Comparison of ENCODE assay signal across 10 cellular contexts in genomic region chr2:85988210-85988913, GRCh38.
DNase-seq lines count a peak whose midpoint lies in the region; ATAC-seq lines count a peak whose summit lies in the region.
"Had no signal": no experiment of that assay in that cellular context is flagged by ENCODE, and none has a peak within 500 bp of the region (broad histone marks: within the 10 kb centered on the region; RNA-seq: fewer than 3 reads in every experiment).

No MANE protein-coding gene starts in this region.

- H3K4me3 Mint-ChIP-seq in dendritic cell treated with granulocyte-macrophage colony-stimulating factor and Interleukin-4, amounts not matched to agents 40 ng/mL and 50 ng/mL, for 4 days, result no peak overlapping the region
- H3K4me3 Mint-ChIP-seq in stimulated activated effector memory CD8-positive, alpha-beta T cell treated with anti-CD3 and anti-CD28 coated beads, Interleukin-12 subunit alpha, Interleukin-12 subunit beta, amount 100 ng/mL, for 72 hours, result no peak overlapping the region
- no peak overlapping the region for H3K4me3 Mint-ChIP-seq in activated T-helper 1 cell treated with anti-CD3 and anti-CD28 coated beads, Interleukin-12 subunit alpha, Interleukin-12 subunit beta, Interleukin-2, Interleukin-4 antibody, amounts not matched to agents 30 ng/mL and 10 ng/mL and 1 ng/mL, durations not matched to agents 14 hours and 24 hours and 36 hours
- no peak overlapping the region for H3K4me3 Mint-ChIP-seq in activated T-cell treated with anti-CD3 and anti-CD28 coated beads, Interleukin-2, amount 50 U/mL, for 72 hours
- H3K4me3 Mint-ChIP-seq: natural killer cell treated with Interleukin-12 subunit alpha and Interleukin-12 subunit beta and Interleukin-15 and Interleukin-18, amount 100 ng/mL, for 72 hours had no signal

- H3K9me3 Mint-ChIP-seq in dendritic cell treated with granulocyte-macrophage colony-stimulating factor and Interleukin-4, amounts not matched to agents 40 ng/mL and 50 ng/mL, for 4 days, result no peaks in the 10 kb centered on the region
- H3K9me3 Mint-ChIP-seq in stimulated activated effector memory CD8-positive, alpha-beta T cell treated with anti-CD3 and anti-CD28 coated beads, Interleukin-12 subunit alpha, Interleukin-12 subunit beta, amount 100 ng/mL, for 72 hours, result no peaks in the 10 kb centered on the region
- no peaks in the 10 kb centered on the region for H3K9me3 Mint-ChIP-seq in activated T-helper 1 cell treated with anti-CD3 and anti-CD28 coated beads, Interleukin-12 subunit alpha, Interleukin-12 subunit beta, Interleukin-2, Interleukin-4 antibody, amounts not matched to agents 30 ng/mL and 10 ng/mL and 1 ng/mL, durations not matched to agents 14 hours and 24 hours and 36 hours
- no peaks in the 10 kb centered on the region for H3K9me3 Mint-ChIP-seq in activated T-cell treated with anti-CD3 and anti-CD28 coated beads, Interleukin-2, amount 50 U/mL, for 72 hours
- H3K9me3 Mint-ChIP-seq: natural killer cell treated with Interleukin-12 subunit alpha and Interleukin-12 subunit beta and Interleukin-15 and Interleukin-18, amount 100 ng/mL, for 72 hours had no signal

- no peaks in the 10 kb centered on the region for H3K36me3 Mint-ChIP-seq in dendritic cell treated with granulocyte-macrophage colony-stimulating factor and Interleukin-4, amounts not matched to agents 40 ng/mL and 50 ng/mL, for 4 days (ENCODE audit: low read depth)
- H3K36me3 Mint-ChIP-seq in stimulated activated effector memory CD8-positive, alpha-beta T cell treated with anti-CD3 and anti-CD28 coated beads, Interleukin-12 subunit alpha, Interleukin-12 subunit beta, amount 100 ng/mL, for 72 hours, result no peaks in the 10 kb centered on the region
- H3K36me3 Mint-ChIP-seq in activated T-helper 1 cell treated with anti-CD3 and anti-CD28 coated beads, Interleukin-12 subunit alpha, Interleukin-12 subunit beta, Interleukin-2, Interleukin-4 antibody, amounts not matched to agents 30 ng/mL and 10 ng/mL and 1 ng/mL, durations not matched to agents 14 hours and 24 hours and 36 hours (ENCODE audit: low read depth), result no peaks in the 10 kb centered on the region
- H3K36me3 Mint-ChIP-seq in activated T-cell treated with anti-CD3 and anti-CD28 coated beads, Interleukin-2, amount 50 U/mL, for 72 hours (ENCODE audit: insufficient read depth in 2 of 2), result no peaks in the 10 kb centered on the region
- H3K36me3 Mint-ChIP-seq: natural killer cell treated with Interleukin-12 subunit alpha and Interleukin-12 subunit beta and Interleukin-15 and Interleukin-18, amount 100 ng/mL, for 72 hours had no signal

- H3K4me1 Mint-ChIP-seq in dendritic cell treated with granulocyte-macrophage colony-stimulating factor and Interleukin-4, amounts not matched to agents 40 ng/mL and 50 ng/mL, for 4 days (ENCODE audit: low read depth), result peaks cover 22% of the 10 kb centered on the region
- H3K4me1 Mint-ChIP-seq in stimulated activated effector memory CD8-positive, alpha-beta T cell treated with anti-CD3 and anti-CD28 coated beads, Interleukin-12 subunit alpha, Interleukin-12 subunit beta, amount 100 ng/mL, for 72 hours, result peaks cover 5% of the 10 kb centered on the region
- H3K4me1 Mint-ChIP-seq in activated T-helper 1 cell treated with anti-CD3 and anti-CD28 coated beads, Interleukin-12 subunit alpha, Interleukin-12 subunit beta, Interleukin-2, Interleukin-4 antibody, amounts not matched to agents 30 ng/mL and 10 ng/mL and 1 ng/mL, durations not matched to agents 14 hours and 24 hours and 36 hours (ENCODE audit: low read depth), result peaks cover 14% of the 10 kb centered on the region
- no peaks in the 10 kb centered on the region for H3K4me1 Mint-ChIP-seq in activated T-cell treated with anti-CD3 and anti-CD28 coated beads, Interleukin-2, amount 50 U/mL, for 72 hours (ENCODE audit: low read depth)

- H3K27me3 Mint-ChIP-seq in dendritic cell treated with granulocyte-macrophage colony-stimulating factor and Interleukin-4, amounts not matched to agents 40 ng/mL and 50 ng/mL, for 4 days, result no peaks in the 10 kb centered on the region
- no peaks in the 10 kb centered on the region for H3K27me3 Mint-ChIP-seq in activated T-helper 1 cell treated with anti-CD3 and anti-CD28 coated beads, Interleukin-12 subunit alpha, Interleukin-12 subunit beta, Interleukin-2, Interleukin-4 antibody, amounts not matched to agents 30 ng/mL and 10 ng/mL and 1 ng/mL, durations not matched to agents 14 hours and 24 hours and 36 hours (ENCODE audit: insufficient read depth)
- no peaks in the 10 kb centered on the region for H3K27me3 Mint-ChIP-seq in activated T-cell treated with anti-CD3 and anti-CD28 coated beads, Interleukin-2, amount 50 U/mL, for 72 hours (ENCODE audit: low read depth)
- H3K27me3 Mint-ChIP-seq: natural killer cell treated with Interleukin-12 subunit alpha and Interleukin-12 subunit beta and Interleukin-15 and Interleukin-18, amount 100 ng/mL, for 72 hours had no signal

- H3K27ac Mint-ChIP-seq in dendritic cell treated with granulocyte-macrophage colony-stimulating factor and Interleukin-4, amounts not matched to agents 40 ng/mL and 50 ng/mL, for 4 days, result peak overlapping the region; percentile 42
- H3K27ac Mint-ChIP-seq in stimulated activated effector memory CD8-positive, alpha-beta T cell treated with anti-CD3 and anti-CD28 coated beads, Interleukin-12 subunit alpha, Interleukin-12 subunit beta, amount 100 ng/mL, for 72 hours, result peak overlapping the region; percentile 78
- H3K27ac Mint-ChIP-seq in activated T-helper 1 cell treated with anti-CD3 and anti-CD28 coated beads, Interleukin-12 subunit alpha, Interleukin-12 subunit beta, Interleukin-2, Interleukin-4 antibody, amounts not matched to agents 30 ng/mL and 10 ng/mL and 1 ng/mL, durations not matched to agents 14 hours and 24 hours and 36 hours, result no peak overlapping the region
- H3K27ac Mint-ChIP-seq in activated T-cell treated with anti-CD3 and anti-CD28 coated beads, Interleukin-2, amount 50 U/mL, for 72 hours, result no peak overlapping the region

- intact Hi-C loops in dendritic cell treated with granulocyte-macrophage colony-stimulating factor and Interleukin-4, amounts not matched to agents 40 ng/mL and 50 ng/mL, for 4 days (cut with micrococcal nuclease), result no loop called here
- intact Hi-C loops in activated T-helper 1 cell treated with anti-CD3 and anti-CD28 coated beads, Interleukin-12 subunit alpha, Interleukin-12 subunit beta, Interleukin-2, Interleukin-4 antibody, amounts not matched to agents 30 ng/mL and 10 ng/mL and 1 ng/mL, durations not matched to agents 14 hours and 24 hours and 36 hours (cut with micrococcal nuclease), result no loop called here

- DNase-seq in MV-4-11 (lab: John Stamatoyannopoulos, UW) (peak; percentile 29), left kidney (ENCODE audit: low read depth, low spot score) (peak; percentile 31)
- peak in 1 of 2 donors; percentile 33 for DNase-seq in stimulated activated effector memory CD8-positive, alpha-beta T cell treated with anti-CD3 and anti-CD28 coated beads, Interleukin-12 subunit alpha, Interleukin-12 subunit beta, amount 100 ng/mL, for 72 hours (ENCODE audit: low spot score in 2 of 2)
- no peak for DNase-seq in activated T-helper 1 cell treated with anti-CD3 and anti-CD28 coated beads, Interleukin-12 subunit alpha, Interleukin-12 subunit beta, Interleukin-2, Interleukin-4 antibody, amounts not matched to agents 30 ng/mL and 10 ng/mL and 1 ng/mL, durations not matched to agents 14 hours and 24 hours and 36 hours (ENCODE audit: low spot score)
- no peak for DNase-seq in activated T-cell treated with anti-CD3 and anti-CD28 coated beads, Interleukin-2, amount 50 U/mL, for 72 hours
- no peak for DNase-seq in activated CD4-positive, alpha-beta T cell treated with anti-CD3 and anti-CD28 coated beads for 1 hour
- DNase-seq: NCI-H345, T-helper 9 cell had no signal

- ATAC-seq in stimulated activated effector memory CD8-positive, alpha-beta T cell treated with anti-CD3 and anti-CD28 coated beads, Interleukin-12 subunit alpha, Interleukin-12 subunit beta, amount 100 ng/mL, for 72 hours, result no peak
- no peak for ATAC-seq in activated T-cell treated with anti-CD3 and anti-CD28 coated beads, Interleukin-2, amount 50 U/mL, for 72 hours (replicated peaks in 1 of 2)
- ATAC-seq: natural killer cell treated with Interleukin-12 subunit alpha and Interleukin-12 subunit beta and Interleukin-15 and Interleukin-18, amount 100 ng/mL, for 72 hours had no signal

Comparison
In these comparisons a context has a peak if more than half of its experiments do, and no peak if none do; other contexts are left out.
1. DNase-seq: peak in MV-4-11 (single experiment) and left kidney (single experiment); none in activated T-helper 1 cell treated with anti-CD3 and anti-CD28 coated beads, Interleukin-12 subunit alpha, Interleukin-12 subunit beta, Interleukin-2, Interleukin-4 antibody, amounts not matched to agents 30 ng/mL and 10 ng/mL and 1 ng/mL, durations not matched to agents 14 hours and 24 hours and 36 hours (single experiment), activated T-cell treated with anti-CD3 and anti-CD28 coated beads, Interleukin-2, amount 50 U/mL, for 72 hours (0 of 2) and activated CD4-positive, alpha-beta T cell treated with anti-CD3 and anti-CD28 coated beads for 1 hour (single experiment).
2. H3K27ac Mint-ChIP-seq: peak in dendritic cell treated with granulocyte-macrophage colony-stimulating factor and Interleukin-4, amounts not matched to agents 40 ng/mL and 50 ng/mL, for 4 days (single experiment) and stimulated activated effector memory CD8-positive, alpha-beta T cell treated with anti-CD3 and anti-CD28 coated beads, Interleukin-12 subunit alpha, Interleukin-12 subunit beta, amount 100 ng/mL, for 72 hours (single experiment); none in activated T-helper 1 cell treated with anti-CD3 and anti-CD28 coated beads, Interleukin-12 subunit alpha, Interleukin-12 subunit beta, Interleukin-2, Interleukin-4 antibody, amounts not matched to agents 30 ng/mL and 10 ng/mL and 1 ng/mL, durations not matched to agents 14 hours and 24 hours and 36 hours (single experiment) and activated T-cell treated with anti-CD3 and anti-CD28 coated beads, Interleukin-2, amount 50 U/mL, for 72 hours (single experiment).